ENCODE assay signal across 9 cellular contexts in genomic region chrX:12497832-12498591, GRCh38.
A peak's percentile ranks its signal among the peaks of the same experiment; 100 is the strongest.
DNase-seq lines count a peak whose midpoint lies in the region; ATAC-seq and TF ChIP-seq lines count a peak whose summit lies in the region.
"Had no signal": no experiment of that assay in that cellular context is flagged by ENCODE, and none has a peak within 500 bp of the region (broad histone marks: within the 10 kb centered on the region; RNA-seq: fewer than 3 reads in every experiment).

No MANE protein-coding gene starts in this region.

- H3K4me3 ChIP-seq in AG09309 (ENCODE audit: control insufficient read depth, low read depth, low read length), result no peak overlapping the region
- H3K4me3 ChIP-seq in naive thymus-derived CD4-positive, alpha-beta T cell (ENCODE audit: low read length), result no peak overlapping the region
- no peak overlapping the region for H3K4me3 ChIP-seq in transverse colon

- H3K36me3 Mint-ChIP-seq in chondrocyte (ENCODE audit: low read depth), result no peaks in the 10 kb centered on the region
- no peaks in the 10 kb centered on the region for H3K36me3 Mint-ChIP-seq in activated CD4-positive, alpha-beta memory T cell treated with anti-CD3 and anti-CD28 coated beads for 36 hours
- H3K36me3 Mint-ChIP-seq in naive thymus-derived CD4-positive, alpha-beta T cell, result no peaks in the 10 kb centered on the region

- in situ Hi-C loops in transverse colon (cut with MboI; ENCODE audit: low pct_ligation_motif_present in 1 of 4, low pct_unique_long_range_greater_than_20kb in 1 of 4, low sequenced_read_pairs in 3 of 4), result no loop called here

- no peak for TF ChIP-seq EP300 in transverse colon (IDR thresholded peaks at IDR 0.05; ENCODE audit: low read depth)

- no peaks in the 10 kb centered on the region for H3K4me1 Mint-ChIP-seq in chondrocyte (ENCODE audit: low read depth)
- H3K4me1 Mint-ChIP-seq in activated CD4-positive, alpha-beta memory T cell treated with anti-CD3 and anti-CD28 coated beads for 36 hours (ENCODE audit: low read depth), result no peaks in the 10 kb centered on the region
- no peaks in the 10 kb centered on the region for H3K4me1 Mint-ChIP-seq in naive thymus-derived CD4-positive, alpha-beta T cell

- CTCF ChIA-PET in activated CD4-positive, alpha-beta memory T cell treated with anti-CD3 and anti-CD28 coated beads for 36 hours (lab: Charles Lee), result no interaction called here
- CTCF ChIA-PET in naive thymus-derived CD4-positive, alpha-beta T cell (lab: Charles Lee), result no interaction called here

- H3K27ac ChIP-seq in naive thymus-derived CD4-positive, alpha-beta T cell (ENCODE audit: low read depth, low read length), result no peak overlapping the region
- H3K27ac ChIP-seq in transverse colon, result no peak overlapping the region

- H3K27me3 Mint-ChIP-seq in chondrocyte (ENCODE audit: low read depth), result no peaks in the 10 kb centered on the region
- no peaks in the 10 kb centered on the region for H3K27me3 Mint-ChIP-seq in activated CD4-positive, alpha-beta memory T cell treated with anti-CD3 and anti-CD28 coated beads for 36 hours
- no peaks in the 10 kb centered on the region for H3K27me3 Mint-ChIP-seq in naive thymus-derived CD4-positive, alpha-beta T cell

- H3K27ac Mint-ChIP-seq in chondrocyte (ENCODE audit: unreplicated experiment), result no peak overlapping the region
- no peak overlapping the region for H3K27ac Mint-ChIP-seq in activated CD4-positive, alpha-beta memory T cell treated with anti-CD3 and anti-CD28 coated beads for 36 hours
- H3K27ac Mint-ChIP-seq in naive thymus-derived CD4-positive, alpha-beta T cell, result no peak overlapping the region

- TF ChIP-seq CTCF in AG09309 (IDR thresholded peaks at IDR 0.05; ENCODE audit: control insufficient read depth, insufficient read depth, low read depth, low read length, missing control alignments), result peak; percentile 10
- peak; percentile 16 for TF ChIP-seq CTCF in chondrocyte (IDR thresholded peaks at IDR 0.05)
- TF ChIP-seq CTCF in transverse colon (IDR thresholded peaks at IDR 0.05), result no peak

- H3K9me3 Mint-ChIP-seq in chondrocyte (ENCODE audit: low read depth), result peaks cover 19% of the 10 kb centered on the region
- H3K9me3 Mint-ChIP-seq in activated CD4-positive, alpha-beta memory T cell treated with anti-CD3 and anti-CD28 coated beads for 36 hours, result no peaks in the 10 kb centered on the region
- H3K9me3 Mint-ChIP-seq in naive thymus-derived CD4-positive, alpha-beta T cell, result peaks cover 0 to 4% (median 0%) of the 10 kb centered on the region in 11 donors

- TF ChIP-seq POLR2A in transverse colon (IDR thresholded peaks at IDR 0.05), result no peak

- no peak overlapping the region for H3K4me3 Mint-ChIP-seq in chondrocyte (ENCODE audit: unreplicated experiment)
- no peak overlapping the region for H3K4me3 Mint-ChIP-seq in activated CD4-positive, alpha-beta memory T cell treated with anti-CD3 and anti-CD28 coated beads for 36 hours
- no peak overlapping the region for H3K4me3 Mint-ChIP-seq in naive thymus-derived CD4-positive, alpha-beta T cell

- WGBS in transverse colon (ENCODE audit: low coverage in 1 of 2), 2 donors, result 20 to 68% methylated on average over 1 to 8 of the region's 8 CpGs

- DNase-seq in AG09309 (ENCODE audit: low read depth), result no peak
- DNase-seq in chondrocyte (ENCODE audit: low spot score), result no peak
- no peak for DNase-seq in kidney glomerular epithelial cell (lab: John Stamatoyannopoulos, UW)
- DNase-seq in activated CD4-positive, alpha-beta memory T cell treated with anti-CD3 and anti-CD28 coated beads for 36 hours, result no peak
- DNase-seq in naive thymus-derived CD4-positive, alpha-beta T cell, result no peak
- DNase-seq in transverse colon, result no peak
- DNase-seq: activated naive CD4-positive, alpha-beta T cell treated with anti-CD3 and anti-CD28 coated beads, Interleukin-2, amount 50 U/mL, for 16 hours had no signal

- H3K36me3 ChIP-seq in naive thymus-derived CD4-positive, alpha-beta T cell (ENCODE audit: control insufficient read depth in 2 of 3, insufficient read depth in 3 of 3, low read length in 3 of 3), result no peaks in the 10 kb centered on the region
- no peaks in the 10 kb centered on the region for H3K36me3 ChIP-seq in transverse colon

- H3K4me1 ChIP-seq in naive thymus-derived CD4-positive, alpha-beta T cell (ENCODE audit: control insufficient read depth in 2 of 2, insufficient read depth in 2 of 2, low read length in 2 of 2), result no peaks in the 10 kb centered on the region
- no peaks in the 10 kb centered on the region for H3K4me1 ChIP-seq in transverse colon

- intact Hi-C loops in activated CD4-positive, alpha-beta memory T cell treated with anti-CD3 and anti-CD28 coated beads for 36 hours (cut with micrococcal nuclease), result loop anchor here (10.0 kb wide), 1 partner anchor 207 kb away; no protein-coding TSS in a partner anchor
- intact Hi-C loops in naive thymus-derived CD4-positive, alpha-beta T cell (cut with micrococcal nuclease), result no loop called here
- intact Hi-C loops in transverse colon (cut with DNase I; ENCODE audit: low total_unique reads), result no loop called here

- ATAC-seq in GM18502 (IDR thresholded peaks at IDR 0.05; ENCODE audit: poor library complexity, unreplicated experiment) (peak; percentile 86), HG03354 (IDR thresholded peaks at IDR 0.05; ENCODE audit: poor library complexity, severe bottlenecking, unreplicated experiment) (peak; percentile 77)
- ATAC-seq in naive thymus-derived CD4-positive, alpha-beta T cell, result no peak

- no peaks in the 10 kb centered on the region for H3K9me3 ChIP-seq in naive thymus-derived CD4-positive, alpha-beta T cell (ENCODE audit: control insufficient read depth in 2 of 3, low read length in 3 of 3)
- H3K9me3 ChIP-seq in transverse colon, result no peaks in the 10 kb centered on the region

- POLR2A ChIA-PET in activated CD4-positive, alpha-beta memory T cell treated with anti-CD3 and anti-CD28 coated beads for 36 hours (lab: Charles Lee), result no interaction called here
- POLR2A ChIA-PET in naive thymus-derived CD4-positive, alpha-beta T cell (lab: Charles Lee), result no interaction called here

- no peaks in the 10 kb centered on the region for H3K27me3 ChIP-seq in naive thymus-derived CD4-positive, alpha-beta T cell (ENCODE audit: control insufficient read depth in 2 of 2, insufficient read depth in 2 of 2, low read length in 2 of 2)
- H3K27me3 ChIP-seq in transverse colon, result no peaks in the 10 kb centered on the region

Comparison
In these comparisons a context has a peak if more than half of its experiments do, and no peak if none do; other contexts are left out.
1. CTCF ChIP-seq: peak in AG09309 (single experiment) and chondrocyte (single experiment); none in transverse colon (0 of 5).